In genomic region chr14:67359319-67359774, GRCh38 we compare ENCODE assay signal across 8 cellular contexts. TPM values are rescaled to one million over a fixed set of nuclear protein-coding genes. Genes with fewer than 3 reads are reported as not detected.
A peak's percentile ranks its signal among the peaks of the same experiment; 100 is the strongest.
DNase-seq lines count a peak whose midpoint lies in the region; ATAC-seq and TF ChIP-seq lines count a peak whose summit lies in the region.

No MANE protein-coding gene starts in this region.

- peak overlapping the region; percentile 40 for H4K91ac ChIP-seq in trophoblast cell (ENCODE audit: low read depth, low read length)

- ATAC-seq in GM18520 (IDR thresholded peaks at IDR 0.05; ENCODE audit: unreplicated experiment) = no peak

- H2AK5ac ChIP-seq in trophoblast cell (ENCODE audit: low read length) = no peak overlapping the region

- H3K27me3 ChIP-seq in trophoblast cell (ENCODE audit: insufficient read depth, low read length) = no peaks in the 10 kb centered on the region

- DNase-seq in HCEC 1CT (peak; percentile 72), fibroblast of villous mesenchyme (ENCODE audit: low read depth) (peak; percentile 63), trophoblast cell (peak; percentile 73 to 78), occipital lobe (lab: John Stamatoyannopoulos, UW) (no peak), SIG-M5 treated with dmso at 0.1 percent for 504 hours (lab: John Stamatoyannopoulos, UW; ENCODE audit: unreplicated experiment) (no peak)

- H3K14ac ChIP-seq in trophoblast cell (ENCODE audit: low read length) = peak overlapping the region; percentile 30

- H3K79me2 ChIP-seq in trophoblast cell (ENCODE audit: control insufficient read depth, insufficient read depth, low read length, poor library complexity) = peaks cover 14% of the 10 kb centered on the region

- H4K8ac ChIP-seq in trophoblast cell (ENCODE audit: low read depth, low read length) = peak overlapping the region; percentile 74

- peak overlapping the region; percentile 23 for H4K12ac ChIP-seq in trophoblast cell (ENCODE audit: low read depth, low read length)

- H2BK5ac ChIP-seq in trophoblast cell (ENCODE audit: low read depth, low read length, poor library complexity) = peak overlapping the region; percentile 54

- no peaks in the 10 kb centered on the region for H3K9me3 ChIP-seq in trophoblast cell (ENCODE audit: insufficient read depth, low read depth, low read length)

- no peak overlapping the region for H2BK12ac ChIP-seq in trophoblast cell (ENCODE audit: low read length)

- H2BK120ac ChIP-seq in trophoblast cell (ENCODE audit: insufficient read depth, low read length, poor library complexity) = peak overlapping the region; percentile 48

- peak overlapping the region; percentile 99 for H3K4me2 ChIP-seq in trophoblast cell (ENCODE audit: low read length)

- peak overlapping the region; percentile 53 for H2AFZ ChIP-seq in trophoblast cell (ENCODE audit: insufficient read depth, low read length, poor library complexity)

- peaks cover 0 to 6% of the 10 kb centered on the region in 2 experiments for H3K4me1 ChIP-seq in trophoblast cell (ENCODE audit: control insufficient read depth in 1 of 2, insufficient read depth in 2 of 2, low read length in 2 of 2)

- H3K27ac ChIP-seq in C4-2B (peak overlapping the region; percentile 90), trophoblast cell (ENCODE audit: low read depth, low read length) (peak overlapping the region; percentile 85)

- H3K4me3 ChIP-seq in WI38 (ENCODE audit: low read depth, low read length) = peak overlapping the region; percentile 98
- peak overlapping the region; percentile 99 for H3K4me3 ChIP-seq in fibroblast of villous mesenchyme (ENCODE audit: low read depth, low read length)
- H3K4me3 ChIP-seq in trophoblast cell (ENCODE audit: low read depth, low read length) = peak overlapping the region; percentile 79

- TF ChIP-seq CTCF in C4-2B (conservative IDR thresholded peaks at IDR 0.05) (no peak), WI38 (IDR thresholded peaks at IDR 0.05; ENCODE audit: low read depth, low read length) (no peak), fibroblast of villous mesenchyme (IDR thresholded peaks at IDR 0.05; ENCODE audit: insufficient read depth, low read depth, low read length) (no peak)

- peaks cover 10% of the 10 kb centered on the region for H3K79me1 ChIP-seq in trophoblast cell (ENCODE audit: low read length)

- peak overlapping the region; percentile 25 for H3K4ac ChIP-seq in trophoblast cell (ENCODE audit: low read depth, low read length)

- H3K9ac ChIP-seq in trophoblast cell (ENCODE audit: low read length) = peak overlapping the region; percentile 88

- H3K23ac ChIP-seq in trophoblast cell (ENCODE audit: low read length) = no peak overlapping the region

- no peaks in the 10 kb centered on the region for H3K36me3 ChIP-seq in trophoblast cell (ENCODE audit: control insufficient read depth in 1 of 2, insufficient read depth in 2 of 2, low read length in 2 of 2)

- whole genome bisulfite sequencing in trophoblast cell (ENCODE audit: extremely low coverage, insufficient coverage, insufficient read length) = no CpG with 5 or more reads among the region's 28 CpGs

- peak overlapping the region; percentile 21 for H3K18ac ChIP-seq in trophoblast cell (ENCODE audit: low read length)

RNA-seq across cellular contexts. Expression of gene ATP6V1D, which starts 0.3 kb away (rescaled TPM):
- total RNA-seq in fibroblast of villous mesenchyme (109 and 168 TPM in 2 replicates), occipital lobe (152 TPM)
- polyA plus RNA-seq in trophoblast cell (2013) = 72.4 and 72.8 TPM in 2 replicates

RNA-seq across cellular contexts. Expression of gene EIF2S1, which starts 0.8 kb away (rescaled TPM):
- total RNA-seq in fibroblast of villous mesenchyme (176 and 221 TPM in 2 replicates), occipital lobe (92.8 TPM)
- 69.2 and 75.7 TPM in 2 replicates for polyA plus RNA-seq in trophoblast cell (2013)

RNA-seq across cellular contexts. Expression of gene PLEK2, which starts 52.6 kb away (rescaled TPM):
- 2.2 and 4.5 TPM in 2 replicates for total RNA-seq in fibroblast of villous mesenchyme
- 2.7 and 3.2 TPM in 2 replicates for polyA plus RNA-seq in trophoblast cell (2013)
- 0.47 TPM for total RNA-seq in occipital lobe

Comparison
In these comparisons a context has a peak if more than half of its experiments do, and no peak if none do; other contexts are left out.
1. DNase-seq: peak in HCEC 1CT (single experiment), fibroblast of villous mesenchyme (single experiment) and trophoblast cell (2 of 2); none in occipital lobe (single experiment) and SIG-M5 treated with dmso at 0.1 percent for 504 hours (single experiment).
2. Peak in every context shown above with its lines, with median percentiles within 50 percentile points of each other: H3K4me3 ChIP-seq.